ENCODE assay signal across 3 cellular contexts in genomic region chr11:94934836-94935235, GRCh38.
TF ChIP-seq lines count a peak whose summit lies in the region.

No MANE protein-coding gene starts in this region.

TF ChIP-seq in liver, 16 proteins besides CTCF, POLR2A, EP300 and RAD21:
- TF ChIP-seq JUND (IDR thresholded peaks at IDR 0.05) (no peak), NR2F2 (IDR thresholded peaks at IDR 0.05) (peak; percentile 57), YY1 (IDR thresholded peaks at IDR 0.05) (no peak), REST (IDR thresholded peaks at IDR 0.05) (no peak)

TF ChIP-seq in HepG2, 621 proteins besides CTCF, POLR2A, EP300 and RAD21:
- TF ChIP-seq ZNF83 (CRISPR knock-in tag; IDR thresholded peaks at IDR 0.05; ENCODE audit: borderline replicate concordance): no peak
- no peak for TF ChIP-seq ZNF205 (CRISPR knock-in tag; IDR thresholded peaks at IDR 0.05)
- TF ChIP-seq ZNF562 (CRISPR knock-in tag; IDR thresholded peaks at IDR 0.05; ENCODE audit: borderline replicate concordance): no peak
- TF ChIP-seq TARDBP (CRISPR knock-in tag; IDR thresholded peaks at IDR 0.05): no peak
- TF ChIP-seq KLF6 (CRISPR knock-in tag; IDR thresholded peaks at IDR 0.05): no peak
- TF ChIP-seq ZNF280B (CRISPR knock-in tag; IDR thresholded peaks at IDR 0.05; ENCODE audit: borderline replicate concordance): no peak
- no peak for TF ChIP-seq RXRA (CRISPR knock-in tag; IDR thresholded peaks at IDR 0.05)
- TF ChIP-seq GPN1 (CRISPR knock-in tag; IDR thresholded peaks at IDR 0.05; ENCODE audit: borderline replicate concordance): no peak
- no peak for TF ChIP-seq ZNF772 (CRISPR knock-in tag; IDR thresholded peaks at IDR 0.05)
- no peak for TF ChIP-seq MIER3 (CRISPR knock-in tag; IDR thresholded peaks at IDR 0.05; ENCODE audit: borderline replicate concordance)
- TF ChIP-seq CSRNP1 (CRISPR knock-in tag; IDR thresholded peaks at IDR 0.05): no peak
- no peak for TF ChIP-seq NCOA5 (CRISPR knock-in tag; IDR thresholded peaks at IDR 0.05)

TF ChIP-seq in WTC11, 78 proteins besides CTCF, POLR2A, EP300 and RAD21:
- TF ChIP-seq MYBL2 (CRISPR knock-in tag; IDR thresholded peaks at IDR 0.05) (no peak), CREM (CRISPR knock-in tag; IDR thresholded peaks at IDR 0.05) (no peak), ATF6 (CRISPR knock-in tag; IDR thresholded peaks at IDR 0.05) (no peak), ZNF512 (CRISPR knock-in tag; IDR thresholded peaks at IDR 0.05; ENCODE audit: borderline replicate concordance) (no peak), CDX4 (CRISPR knock-in tag; IDR thresholded peaks at IDR 0.05; ENCODE audit: borderline replicate concordance) (no peak), E2F4 (CRISPR knock-in tag; IDR thresholded peaks at IDR 0.05; ENCODE audit: borderline replicate concordance, low read depth) (no peak), TP53 (CRISPR knock-in tag; IDR thresholded peaks at IDR 0.05) (no peak), IRF1 (CRISPR knock-in tag; IDR thresholded peaks at IDR 0.05) (no peak), IRF2 (CRISPR knock-in tag; IDR thresholded peaks at IDR 0.05; ENCODE audit: borderline replicate concordance, low read depth) (no peak)
